Comparison of ENCODE assay signal across 10 cellular contexts in genomic region chr2:127219716-127220090, GRCh38. TPM values are rescaled to one million over a fixed set of nuclear protein-coding genes. Genes with fewer than 3 reads are reported as not detected.
DNase-seq lines count a peak whose midpoint lies in the region; ATAC-seq, FAIRE-seq and TF ChIP-seq lines count a peak whose summit lies in the region.
"Had no signal": no experiment of that assay in that cellular context is flagged by ENCODE, and none has a peak within 500 bp of the region (broad histone marks: within the 10 kb centered on the region; RNA-seq: fewer than 3 reads in every experiment).

No MANE protein-coding gene starts in this region.

- no TSS peak for BruUV-seq in GM12878 (replicated peaks; lab: Mats Ljungman, UMichigan)

- H2AFZ ChIP-seq in GM12878 (ENCODE audit: control insufficient read depth, low read depth, low read length): no peak overlapping the region

- H3K4me1 ChIP-seq in GM12878 (ENCODE audit: control insufficient read depth, insufficient read depth, low read length): no peaks in the 10 kb centered on the region
- peaks cover 9 to 17% of the 10 kb centered on the region in 2 donors for H3K4me1 ChIP-seq in left lung
- peaks cover 8 to 23% (median 18%) of the 10 kb centered on the region in 4 donors for H3K4me1 ChIP-seq in tibial artery

- H3K9ac ChIP-seq in GM12878 (ENCODE audit: control insufficient read depth, insufficient read depth, low read length): no peak overlapping the region

- no peak overlapping the region for H3K4me2 ChIP-seq in GM12878 (ENCODE audit: control insufficient read depth, insufficient read depth)

- peaks cover 63% of the 10 kb centered on the region for H3K27me3 Mint-ChIP-seq in activated CD8-positive, alpha-beta memory T cell treated with anti-CD3 and anti-CD28 coated beads, Interleukin-2, amount 10 ng/mL, durations not matched to agents 7 days and 5 days

- no peak for DNase-seq in activated CD8-positive, alpha-beta memory T cell treated with anti-CD3 and anti-CD28 coated beads, Interleukin-2, amount 10 ng/mL, durations not matched to agents 7 days and 5 days
- DNase-seq in activated CD8-positive, alpha-beta memory T cell treated with anti-CD3 and anti-CD28 coated beads for 24 hours: no peak
- no peak for DNase-seq in GM12878 (ENCODE audit: low read depth, low spot score)
- DNase-seq in left lung: peak in 1 of 2 donors; percentile 83
- DNase-seq in tibial artery: no peak
- DNase-seq in NCI-H2196 (lab: John Stamatoyannopoulos, UW; ENCODE audit: unreplicated experiment): no peak
- no peak for DNase-seq in NCI-H526 treated with DMSO at 0.1 percent for 48 hours (lab: John Stamatoyannopoulos, UW)
- no peak for DNase-seq in retina
- DNase-seq: GDM1 had no signal

- H3K9me3 ChIP-seq in GM12878 (replicated peaks; ENCODE audit: control insufficient read depth, insufficient read depth, low read length): no peaks in the 10 kb centered on the region; the same call in 2 of the 3 replicates
- H3K9me3 ChIP-seq in left lung: peaks cover 0 to 3% of the 10 kb centered on the region in 2 donors
- H3K9me3 ChIP-seq in tibial artery: no peaks in the 10 kb centered on the region

- 3% methylated on average over 13 of the region's 40 CpGs for WGBS in GM12878 (ENCODE audit: insufficient coverage, insufficient replicate concordance, low lambda C conversion rate, missing lambda C conversion rate)

- TF ChIP-seq POLR2A in GM12878 (IDR thresholded peaks at IDR 0.05; ENCODE audit: low read depth, low read length): no peak

- CTCF ChIA-PET in activated CD8-positive, alpha-beta memory T cell treated with anti-CD3 and anti-CD28 coated beads, Interleukin-2, amount 10 ng/mL, durations not matched to agents 7 days and 5 days (lab: Charles Lee): no interaction called here
- CTCF ChIA-PET in GM12878 (lab: Yijun Ruan, JAX): no interaction called here

- H4K20me1 ChIP-seq in GM12878 (ENCODE audit: control insufficient read depth, insufficient read depth): no peaks in the 10 kb centered on the region

- H3K4me3 Mint-ChIP-seq in activated CD8-positive, alpha-beta memory T cell treated with anti-CD3 and anti-CD28 coated beads, Interleukin-2, amount 10 ng/mL, durations not matched to agents 7 days and 5 days: no peak overlapping the region

- H3K36me3 ChIP-seq in GM12878 (ENCODE audit: control insufficient read depth in 2 of 2, insufficient read depth in 2 of 2, low read length in 1 of 2): no peaks in the 10 kb centered on the region
- no peaks in the 10 kb centered on the region for H3K36me3 ChIP-seq in left lung
- H3K36me3 ChIP-seq in tibial artery: no peaks in the 10 kb centered on the region

- POLR2A ChIA-PET in GM12878 (lab: Charles Lee): no interaction called here

- H3K27ac Mint-ChIP-seq in activated CD8-positive, alpha-beta memory T cell treated with anti-CD3 and anti-CD28 coated beads, Interleukin-2, amount 10 ng/mL, durations not matched to agents 7 days and 5 days: no peak overlapping the region

- intact Hi-C loops in GM12878 (cut with micrococcal nuclease; ENCODE audit: unreplicated experiment) (no loop called here), left lung (cut with DNase I) (no loop called here), tibial artery (cut with DNase I; ENCODE audit: low total_unique reads) (no loop called here)

- no peak overlapping the region for H3K4me3 ChIP-seq in GM12878
- H3K4me3 ChIP-seq in left lung: peak overlapping the region; percentile 22 to 29
- peak overlapping the region; percentile 42 to 60 for H3K4me3 ChIP-seq in tibial artery

- TF ChIP-seq CTCF in GM12878 (IDR thresholded peaks at IDR 0.05 in 2 of 3, conservative IDR thresholded peaks at IDR 0.05 in 1 of 3; ENCODE audit: control insufficient read depth in 2 of 3, extremely low read depth in 1 of 3, insufficient read depth in 1 of 3, low read depth in 3 of 3, low read length in 3 of 3) (no peak), left lung (IDR thresholded peaks at IDR 0.05) (no peak), tibial artery (IDR thresholded peaks at IDR 0.05) (no peak)

- SMC1A ChIA-PET in GM12878 (lab: Charles Lee; ENCODE audit: uncharacterized antibody, unreplicated experiment): no interaction called here

- H3K36me3 Mint-ChIP-seq in activated CD8-positive, alpha-beta memory T cell treated with anti-CD3 and anti-CD28 coated beads, Interleukin-2, amount 10 ng/mL, durations not matched to agents 7 days and 5 days: no peaks in the 10 kb centered on the region

- no peaks in the 10 kb centered on the region for H3K79me2 ChIP-seq in GM12878 (ENCODE audit: control insufficient read depth, insufficient read depth, low read length)

- RAD21 ChIA-PET in GM12878 (lab: Charles Lee; ENCODE audit: unreplicated experiment): no interaction called here

- H3K27me3 ChIP-seq in GM12878 (replicated peaks in 1 of 2; ENCODE audit: control insufficient read depth in 2 of 2, insufficient read depth in 2 of 2, low read length in 1 of 2) (peaks cover 4 to 7% of the 10 kb centered on the region in 2 experiments), left lung (peaks cover 30 to 80% of the 10 kb centered on the region in 2 donors), tibial artery (peaks cover 0 to 46% of the 10 kb centered on the region in 2 donors)

- ATAC-seq in activated CD8-positive, alpha-beta memory T cell treated with anti-CD3 and anti-CD28 coated beads, Interleukin-2, amount 10 ng/mL, durations not matched to agents 7 days and 5 days: peak; percentile 57
- ATAC-seq in GM12878 (no peak), left lung (peak; percentile 65)

- no peak for TF ChIP-seq EP300 in GM12878 (IDR thresholded peaks at IDR 0.05; ENCODE audit: borderline replicate concordance in 1 of 2, control insufficient read depth in 1 of 2, low read depth in 2 of 2, low read length in 2 of 2)

- no peak for FAIRE-seq in GM12878 (lab: Jason Lieb, UNC)

- in situ Hi-C loops in GM12878 (cut with MboI): no loop called here

- H3K27ac ChIP-seq in GM12878 (ENCODE audit: control insufficient read depth, insufficient read depth): no peak overlapping the region
- no peak overlapping the region for H3K27ac ChIP-seq in left lung
- no peak overlapping the region for H3K27ac ChIP-seq in tibial artery

- H3K4me1 Mint-ChIP-seq in activated CD8-positive, alpha-beta memory T cell treated with anti-CD3 and anti-CD28 coated beads, Interleukin-2, amount 10 ng/mL, durations not matched to agents 7 days and 5 days: peaks cover 13% of the 10 kb centered on the region

- TF ChIP-seq RAD21 in GM12878 (IDR thresholded peaks at IDR 0.05; ENCODE audit: insufficient read depth, low read depth, low read length): no peak

- H3K9me3 Mint-ChIP-seq in activated CD8-positive, alpha-beta memory T cell treated with anti-CD3 and anti-CD28 coated beads, Interleukin-2, amount 10 ng/mL, durations not matched to agents 7 days and 5 days (ENCODE audit: low read depth): no peaks in the 10 kb centered on the region

TF ChIP-seq in GM12878, 131 proteins besides CTCF, POLR2A, EP300 and RAD21:
- TF ChIP-seq PRDM15 (CRISPR knock-in tag; IDR thresholded peaks at IDR 0.05): no peak
- peak; percentile 96 for TF ChIP-seq SUZ12 (IDR thresholded peaks at IDR 0.05; ENCODE audit: unreplicated experiment)
TF ChIP-seq in GM12878: peak in this region for 1.

RNA-seq across cellular contexts. Expression of gene CYP27C1, which starts 0.4 kb away (rescaled TPM):
- total RNA-seq in activated CD8-positive, alpha-beta memory T cell treated with anti-CD3 and anti-CD28 coated beads, Interleukin-2, amount 10 ng/mL, durations not matched to agents 7 days and 5 days: not detected
- not detected in 2 replicates for total RNA-seq in GM12878 (2013; cell fraction: nucleolus; rRNA removed)
- not detected in 2 replicates for total RNA-seq in GM12878 (2014; rRNA removed)
- not detected in 2 replicates for total RNA-seq in GM12878 (2014; rRNA removed; fragmentation: Illumina TruSeq; extraction: Trizol)
- not detected in 2 replicates for total RNA-seq in GM12878 (2021)
- not detected for polyA plus RNA-seq in GM12878 (2011; ENCODE audit: low read depth)
- not detected in 2 replicates for polyA plus RNA-seq in GM12878 (2011; rRNA removed)
- not detected in 2 replicates for polyA plus RNA-seq in GM12878 (2011; cell fraction: cytosol; rRNA removed)
- polyA plus RNA-seq in GM12878 (2011; cell fraction: nucleus; rRNA removed): not detected in 2 replicates
- not detected in 2 replicates for polyA plus RNA-seq in GM12878 (2012)
- not detected in 2 replicates for polyA plus RNA-seq in GM12878 (2014; fragmentation: Illumina TruSeq; extraction: Trizol)
- not detected for polyA plus RNA-seq in GM12878 (2014; fragmentation: Nextera tagmentation; extraction: Ambion mirVana)
- polyA plus RNA-seq in GM12878 (2014; rRNA removed): not detected in 2 replicates
- polyA plus RNA-seq in GM12878 (2016; fragmentation: Nextera tagmentation; extraction: Ambion mirVana): not detected
- polyA minus RNA-seq in GM12878 (2011; rRNA and poly(A)+ RNA removed): not detected in 2 replicates
- not detected in 2 replicates for polyA minus RNA-seq in GM12878 (2011; cell fraction: cytosol; rRNA and poly(A)+ RNA removed)
- polyA minus RNA-seq in GM12878 (2011; cell fraction: nucleus; rRNA and poly(A)+ RNA removed): not detected in 2 replicates
- under 1 TPM; 0.10 to 0.12 TPM for total RNA-seq in left lung
- total RNA-seq: fibroblast of lung had no signal
